In the genomic region with DNA sequence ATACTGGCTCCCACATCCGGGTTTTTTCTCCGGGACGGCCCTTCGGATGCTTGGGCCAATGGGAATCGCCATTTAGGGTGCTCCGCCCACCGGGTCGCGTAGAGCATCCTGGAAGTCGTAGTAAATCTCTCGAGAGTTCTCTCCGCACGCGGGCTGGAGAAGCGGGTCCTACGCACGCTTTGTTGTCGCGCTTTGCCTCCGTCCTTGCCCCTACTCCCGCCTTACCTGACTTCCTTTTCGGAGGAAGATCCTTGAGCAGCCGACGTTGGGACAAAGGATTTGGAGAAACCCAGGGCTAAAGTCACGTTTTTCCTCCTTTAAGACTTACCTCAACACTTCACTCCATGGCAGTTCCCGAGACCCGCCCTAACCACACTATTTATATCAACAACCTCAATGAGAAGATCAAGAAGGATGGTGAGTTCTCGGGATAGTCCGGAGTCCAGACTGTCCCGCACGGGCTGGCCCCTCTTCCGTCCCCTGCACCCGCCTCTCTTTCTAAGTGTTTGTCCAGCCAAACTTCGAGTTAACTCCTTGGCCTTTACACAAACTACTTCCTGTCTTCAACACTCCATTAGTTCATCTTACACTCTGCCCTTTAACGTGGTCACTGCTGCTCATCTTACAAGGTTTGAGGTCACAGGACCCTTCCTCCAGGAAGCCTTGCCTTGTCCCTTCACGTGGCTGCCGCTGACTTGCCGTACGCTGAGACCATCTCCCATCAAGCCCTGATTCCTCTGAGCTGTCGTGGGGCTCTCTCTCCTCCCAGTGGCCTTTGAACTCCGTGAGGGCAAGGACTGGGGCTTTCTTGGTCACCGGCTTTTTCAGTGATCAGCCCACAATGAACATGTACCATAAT, we compare ENCODE assay signal across 8 cellular contexts. TPM values are rescaled to one million over a fixed set of nuclear protein-coding genes. Genes with fewer than 3 reads are reported as not detected.
DNase-seq lines count a peak whose midpoint lies in the region; ATAC-seq, FAIRE-seq and TF ChIP-seq lines count a peak whose summit lies in the region.

TSS of gene SNRPA (plus strand) at position 139 of the 859 bp plus-strand sequence. CDS start at position 345, 206 bp downstream.

- no peaks in the 10 kb centered on the region for H3K27me3 ChIP-seq in breast epithelium
- no peaks in the 10 kb centered on the region for H3K27me3 ChIP-seq in iPS-20b (ENCODE audit: insufficient read depth, low read length)
- no peaks in the 10 kb centered on the region for H3K27me3 ChIP-seq in small intestine (ENCODE audit: control insufficient read depth in 2 of 2, insufficient read depth in 2 of 2, low read length in 2 of 2)

- 0 out of 5 replicates have a peak, but pooled peaks of 1 of the 2 experiments have one; percentile 11 for TF ChIP-seq RAD21 in A549 (conservative IDR thresholded peaks at IDR 0.05 in 1 of 2, IDR thresholded peaks at IDR 0.05 in 1 of 2)

- DNase-seq in A549 (ENCODE audit: low read depth in 1 of 2, low spot score in 1 of 2) (peak; percentile 100), NCI-H2196 (lab: John Stamatoyannopoulos, UW; ENCODE audit: unreplicated experiment) (peak; percentile 98), breast epithelium (ENCODE audit: low spot score in 2 of 2) (peak; percentile 96 to 97), small intestine (peak; percentile 99)

- peak within 1 kb of the TSS; percentile 92 for H3K4me2 ChIP-seq in A549

- peak within 1 kb of the TSS; percentile 66 for H3K4me3 ChIP-seq in A549
- peak within 1 kb of the TSS; percentile 62 to 86 (median 78) for H3K4me3 ChIP-seq in breast epithelium
- H3K4me3 ChIP-seq in iPS-20b (ENCODE audit: low read length) = peak within 1 kb of the TSS; percentile 97
- peak within 1 kb of the TSS; percentile 71 to 73 for H3K4me3 ChIP-seq in small intestine (ENCODE audit: low read depth in 1 of 2, low read length in 2 of 2)

- TF ChIP-seq EP300 in A549 (IDR thresholded peaks at IDR 0.05) = no peak

- H3K4me1 ChIP-seq in A549 = peaks cover 54% of the 10 kb centered on the region
- peaks cover 0 to 22% of the 10 kb centered on the region in 2 donors for H3K4me1 ChIP-seq in breast epithelium
- peaks cover 9% of the 10 kb centered on the region; the same call in 1 of the 2 replicates for H3K4me1 ChIP-seq in iPS-20b (ENCODE audit: insufficient read depth, low read length)
- peaks cover 0 to 13% of the 10 kb centered on the region in 2 donors for H3K4me1 ChIP-seq in small intestine (ENCODE audit: control insufficient read depth in 2 of 2, insufficient read depth in 1 of 2, low read depth in 1 of 2, low read length in 1 of 2)

- intact Hi-C loops in breast epithelium (cut with DNase I; ENCODE audit: low total_unique reads) = loop anchor here (1.0 to 5.0 kb wide), 2 partner anchors 36 to 89 kb away; no protein-coding TSS in a partner anchor

- peak; percentile 85 for TF ChIP-seq POLR2A in A549 (IDR thresholded peaks at IDR 0.05; ENCODE audit: low read length)
- peak; percentile 85 for TF ChIP-seq POLR2A in breast epithelium (IDR thresholded peaks at IDR 0.05)

- TF ChIP-seq CTCF in A549 (IDR thresholded peaks at IDR 0.05) (no peak), VCaP (conservative IDR thresholded peaks at IDR 0.05) (no peak), breast epithelium (IDR thresholded peaks at IDR 0.05) (no peak)

- H3K36me3 ChIP-seq in breast epithelium (no peaks in the 10 kb centered on the region), iPS-20b (ENCODE audit: insufficient read depth, low read depth, low read length) (peaks cover 30% of the 10 kb centered on the region), small intestine (ENCODE audit: control insufficient read depth in 2 of 2, insufficient read depth in 2 of 2, low read length in 2 of 2) (peaks cover 0 to 3% of the 10 kb centered on the region in 2 donors)

- POLR2A ChIA-PET in A549 (lab: Yijun Ruan, JAX) = interaction anchor here (0.6 to 2.7 kb wide), 35 partner anchors 7 to 1108 kb away, joined by 3 to 94 read pairs (median 5); partner anchors contain the start of genes B9D2, COQ8B, EGLN2 and HNRNPUL1

- FAIRE-seq in A549 (lab: Jason Lieb, UNC) = peak; percentile 90
- no peak for FAIRE-seq in small intestine (lab: Jason Lieb, UNC)

- CTCF ChIA-PET in A549 (lab: Yijun Ruan, JAX) = interaction anchor here (1.1 to 15.8 kb wide), 7 partner anchors 22 to 557 kb away, joined by 3 to 199 read pairs (median 6); partner anchors contain the start of genes EGLN2 and RAB4B

- H3K9me3 ChIP-seq in A549 (no peaks in the 10 kb centered on the region), breast epithelium (no peaks in the 10 kb centered on the region), iPS-20b (ENCODE audit: insufficient read depth, low read depth, low read length) (no peaks in the 10 kb centered on the region), small intestine (ENCODE audit: control insufficient read depth, low read depth) (no peaks in the 10 kb centered on the region)

- peak within 1 kb of the TSS; percentile 91 for H3K27ac ChIP-seq in A549
- peak within 1 kb of the TSS; percentile 92 for H3K27ac ChIP-seq in VCaP
- peak within 1 kb of the TSS; percentile 93 to 96 for H3K27ac ChIP-seq in breast epithelium
- peak within 1 kb of the TSS; percentile 95 for H3K27ac ChIP-seq in iPS-20b (ENCODE audit: low read length)
- peak within 1 kb of the TSS; percentile 87 to 96 for H3K27ac ChIP-seq in small intestine (ENCODE audit: low read depth in 1 of 2, low read length in 1 of 2)

- peak within 1 kb of the TSS; percentile 99 for H3K9ac ChIP-seq in iPS-20b (ENCODE audit: low read depth, low read length)

- peak; percentile 89 to 90 for ATAC-seq in A549
- peak; percentile 52 for ATAC-seq in GM18868 (IDR thresholded peaks at IDR 0.05; ENCODE audit: unreplicated experiment)
- ATAC-seq in HG03108 (IDR thresholded peaks at IDR 0.05; ENCODE audit: unreplicated experiment) = peak; percentile 48

- 2% methylated on average over 42 of the region's 42 CpGs for WGBS in A549 (ENCODE audit: missing lambda C conversion rate)
- WGBS in small intestine, 3 donors = 0 to 1% (median 0%) methylated on average over 39 to 42 of the region's 42 CpGs

TF ChIP-seq in A549, 52 proteins besides CTCF, POLR2A, EP300 and RAD21 (continues in another document):
- TF ChIP-seq JUN (IDR thresholded peaks at IDR 0.05) (peak; percentile 44 to 50), HOXA7 (CRISPR knock-in tag; IDR thresholded peaks at IDR 0.05) (no peak), FOSB (CRISPR knock-in tag; IDR thresholded peaks at IDR 0.05) (no peak), HOXB5 (CRISPR knock-in tag; IDR thresholded peaks at IDR 0.05) (0 out of 2 replicates have a peak, but pooled peaks have one; percentile 21), POLR2AphosphoS2 (conservative IDR thresholded peaks at IDR 0.05; ENCODE audit: low read length) (no peak), NR3C1 (IDR thresholded peaks at IDR 0.05) (no peak), NFE2L2 (conservative IDR thresholded peaks at IDR 0.05; ENCODE audit: low read length) (0 out of 2 replicates have a peak, but pooled peaks have one; percentile 1), ESRRA (IDR thresholded peaks at IDR 0.05; ENCODE audit: borderline replicate concordance, low read length) (no peak), EHMT2 (IDR thresholded peaks at IDR 0.05; ENCODE audit: low read depth) (no peak)
- TF ChIP-seq, protein P1, sequence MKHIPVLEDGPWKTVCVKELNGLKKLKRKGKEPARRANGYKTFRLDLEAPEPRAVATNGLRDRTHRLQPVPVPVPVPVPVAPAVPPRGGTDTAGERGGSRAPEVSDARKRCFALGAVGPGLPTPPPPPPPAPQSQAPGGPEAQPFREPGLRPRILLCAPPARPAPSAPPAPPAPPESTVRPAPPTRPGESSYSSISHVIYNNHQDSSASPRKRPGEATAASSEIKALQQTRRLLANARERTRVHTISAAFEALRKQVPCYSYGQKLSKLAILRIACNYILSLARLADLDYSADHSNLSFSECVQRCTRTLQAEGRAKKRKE (CRISPR knock-in tag; IDR thresholded peaks at IDR 0.05; ENCODE audit: low read depth) = no peak; the same call in 1 of the 2 replicates
- TF ChIP-seq, protein P2, sequence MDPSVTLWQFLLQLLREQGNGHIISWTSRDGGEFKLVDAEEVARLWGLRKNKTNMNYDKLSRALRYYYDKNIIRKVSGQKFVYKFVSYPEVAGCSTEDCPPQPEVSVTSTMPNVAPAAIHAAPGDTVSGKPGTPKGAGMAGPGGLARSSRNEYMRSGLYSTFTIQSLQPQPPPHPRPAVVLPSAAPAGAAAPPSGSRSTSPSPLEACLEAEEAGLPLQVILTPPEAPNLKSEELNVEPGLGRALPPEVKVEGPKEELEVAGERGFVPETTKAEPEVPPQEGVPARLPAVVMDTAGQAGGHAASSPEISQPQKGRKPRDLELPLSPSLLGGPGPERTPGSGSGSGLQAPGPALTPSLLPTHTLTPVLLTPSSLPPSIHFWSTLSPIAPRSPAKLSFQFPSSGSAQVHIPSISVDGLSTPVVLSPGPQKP (IDR thresholded peaks at IDR 0.05; ENCODE audit: low read depth, low read length) = no peak

RNA-seq across cellular contexts. Expression of gene SNRPA, which starts in this region (rescaled TPM):
- polyA plus RNA-seq in A549 (2011; rRNA removed) = 235 and 236 TPM in 2 replicates
- polyA plus RNA-seq in A549 (2012; cell fraction: cytosol; rRNA removed) = 265 and 288 TPM in 2 replicates
- 267 and 341 TPM in 2 replicates for polyA plus RNA-seq in A549 (2012; cell fraction: nucleus; rRNA removed)
- polyA plus RNA-seq in A549 (2017; fragmentation: RNase III; extraction: RNeasy Plus Mini Kit Qiagen cat#74134 plus additional on column Dnase treatment) = 141 to 155 TPM (median 143 TPM) in 3 replicates
- polyA minus RNA-seq in A549 (2011; rRNA and poly(A)+ RNA removed) = 390 and 504 TPM in 2 replicates
- 10 to 100 TPM; 41.6 to 52.8 (median 52.1) TPM for total RNA-seq in breast epithelium
- polyA plus RNA-seq in small intestine = 10 to 100 TPM; 25.7 to 77.8 (median 36.7) TPM

Comparison
In these comparisons a context has a peak if more than half of its experiments do, and no peak if none do; other contexts are left out.
1. Peak in every context shown above with its lines: DNase-seq, ATAC-seq, H3K4me3 ChIP-seq and H3K27ac ChIP-seq.